In genomic region chr2:176582183-176582582, GRCh38 we compare ENCODE assay signal across 15 cellular contexts.
"Had no signal": no experiment of that assay in that cellular context is flagged by ENCODE, and none has a peak within 500 bp of the region (broad histone marks: within the 10 kb centered on the region; RNA-seq: fewer than 3 reads in every experiment).

No MANE protein-coding gene starts in this region.

- H3K4me1 ChIP-seq: left ventricle myocardium inferior, spleen, tibial artery had no signal

- H3K9me3 ChIP-seq: colonic mucosa, heart left ventricle, left ventricle myocardium inferior, spleen, tibial artery had no signal

- H3K4me1 Mint-ChIP-seq: stimulated activated memory B cell treated with anti-CD40 and anti-IgM and Interleukin-4, amounts not matched to agents 10 μg/mL and 1 μg/mL and 100 μg/mL, for 72 hours; T-cell had no signal

- H3K27ac Mint-ChIP-seq: activated CD4-positive, alpha-beta memory T cell treated with anti-CD3 and anti-CD28 coated beads for 36 hours; stimulated activated memory B cell treated with anti-CD40 and anti-IgM and Interleukin-4, amounts not matched to agents 10 μg/mL and 1 μg/mL and 100 μg/mL, for 72 hours; T-cell had no signal

- H3K4me3 Mint-ChIP-seq: activated CD4-positive, alpha-beta memory T cell treated with anti-CD3 and anti-CD28 coated beads for 36 hours; stimulated activated memory B cell treated with anti-CD40 and anti-IgM and Interleukin-4, amounts not matched to agents 10 μg/mL and 1 μg/mL and 100 μg/mL, for 72 hours; T-cell had no signal

- DNase-seq: activated CD4-positive, alpha-beta memory T cell treated with anti-CD3 and anti-CD28 coated beads for 36 hours; activated CD8-positive, alpha-beta memory T cell treated with anti-CD3 and anti-CD28 coated beads, Interleukin-2, amount 50 U/mL, for 4 hours; activated naive CD4-positive, alpha-beta T cell; caudate nucleus; colonic mucosa; left ventricle myocardium inferior; posterior cingulate gyrus; spleen; stimulated activated CD4-positive, alpha-beta T cell treated with anti-CD3 and anti-CD28 coated beads, Interleukin-1b, Interleukin-23, amount 100 ng/mL, for 48 hours; T-cell had no signal

- FAIRE-seq: frontal cortex had no signal

- H3K27me3 ChIP-seq: colonic mucosa, tibial artery had no signal

- H3K27ac ChIP-seq: colonic mucosa, left ventricle myocardium inferior, spleen, tibial artery, VCaP had no signal

- H3K9me3 Mint-ChIP-seq: activated CD4-positive, alpha-beta memory T cell treated with anti-CD3 and anti-CD28 coated beads for 36 hours; stimulated activated memory B cell treated with anti-CD40 and anti-IgM and Interleukin-4, amounts not matched to agents 10 μg/mL and 1 μg/mL and 100 μg/mL, for 72 hours; T-cell had no signal

- H3K36me3 ChIP-seq: colonic mucosa, heart left ventricle, left ventricle myocardium inferior, spleen, tibial artery had no signal

- H3K36me3 Mint-ChIP-seq: activated CD4-positive, alpha-beta memory T cell treated with anti-CD3 and anti-CD28 coated beads for 36 hours; stimulated activated memory B cell treated with anti-CD40 and anti-IgM and Interleukin-4, amounts not matched to agents 10 μg/mL and 1 μg/mL and 100 μg/mL, for 72 hours; T-cell had no signal

- ATAC-seq: stimulated activated memory B cell treated with anti-CD40 and anti-IgM and Interleukin-4, amounts not matched to agents 10 μg/mL and 1 μg/mL and 100 μg/mL, for 72 hours; T-cell had no signal

- H3K4me3 ChIP-seq: colonic mucosa, heart left ventricle, left ventricle myocardium inferior, spleen, tibial artery had no signal
